Comparison of ENCODE assay signal across 16 cellular contexts in genomic region chr19:3669616-3670257, GRCh38. TPM values are rescaled to one million over a fixed set of nuclear protein-coding genes. Genes with fewer than 3 reads are reported as not detected.
DNase-seq lines count a peak whose midpoint lies in the region; ATAC-seq and TF ChIP-seq lines count a peak whose summit lies in the region.
"Had no signal": no experiment of that assay in that cellular context is flagged by ENCODE, and none has a peak within 500 bp of the region (broad histone marks: within the 10 kb centered on the region; RNA-seq: fewer than 3 reads in every experiment).

No MANE protein-coding gene starts in this region.

- H3K9me3 ChIP-seq in HUES64 (ENCODE audit: insufficient read depth, low read depth, low read length), result no peaks in the 10 kb centered on the region
- H3K9me3 ChIP-seq in duodenal mucosa (ENCODE audit: control insufficient read depth in 1 of 2, low read length in 2 of 2), result no peaks in the 10 kb centered on the region
- H3K9me3 ChIP-seq in muscle layer of colon (ENCODE audit: low read length), result no peaks in the 10 kb centered on the region

- no peaks in the 10 kb centered on the region for H3K9me3 Mint-ChIP-seq in endothelial cell (ENCODE audit: unreplicated experiment)
- H3K9me3 Mint-ChIP-seq: activated naive CD8-positive, alpha-beta T cell treated with anti-CD3 and anti-CD28 coated beads for 36 hours; CD4-positive, alpha-beta memory T cell; effector memory CD8-positive, alpha-beta T cell; naive B cell had no signal

- no peak overlapping the region for H3K27ac Mint-ChIP-seq in endothelial cell (ENCODE audit: unreplicated experiment)
- H3K27ac Mint-ChIP-seq: activated naive CD8-positive, alpha-beta T cell treated with anti-CD3 and anti-CD28 coated beads for 36 hours had no signal

- TF ChIP-seq CTCF in endothelial cell (IDR thresholded peaks at IDR 0.05; ENCODE audit: unreplicated experiment) (no peak), GM13977 (IDR thresholded peaks at IDR 0.05; ENCODE audit: extremely low read depth, insufficient read depth, missing control alignments) (no peak)

- H3K4me1 ChIP-seq in HUES64 (ENCODE audit: insufficient read depth, low read length), result peaks cover 22% of the 10 kb centered on the region; the same call in 1 of the 2 replicates
- H3K4me1 ChIP-seq in duodenal mucosa (ENCODE audit: control insufficient read depth in 1 of 2, insufficient read depth in 2 of 2, low read length in 2 of 2), result peaks cover 34 to 36% of the 10 kb centered on the region in 2 donors
- peaks cover 60% of the 10 kb centered on the region for H3K4me1 ChIP-seq in muscle layer of colon (ENCODE audit: insufficient read depth, low read length)

- peaks cover 10% of the 10 kb centered on the region for H3K27me3 Mint-ChIP-seq in endothelial cell (ENCODE audit: unreplicated experiment)
- H3K27me3 Mint-ChIP-seq: activated naive CD8-positive, alpha-beta T cell treated with anti-CD3 and anti-CD28 coated beads for 36 hours; CD4-positive, alpha-beta memory T cell; effector memory CD8-positive, alpha-beta T cell had no signal

- no peaks in the 10 kb centered on the region for H3K27me3 ChIP-seq in HUES64 (ENCODE audit: insufficient read depth, low read length)
- no peaks in the 10 kb centered on the region for H3K27me3 ChIP-seq in duodenal mucosa (ENCODE audit: control insufficient read depth in 1 of 2, insufficient read depth in 2 of 2, low read length in 2 of 2)
- H3K27me3 ChIP-seq in muscle layer of colon (ENCODE audit: control insufficient read depth in 1 of 2, insufficient read depth in 2 of 2, low read length in 2 of 2), result no peaks in the 10 kb centered on the region

- no peak for DNase-seq in substantia nigra (lab: John Stamatoyannopoulos, UW)
- no peak for DNase-seq in activated CD4-positive, alpha-beta T cell treated with anti-CD3 and anti-CD28 coated beads for 48 hours
- DNase-seq in endothelial cell (ENCODE audit: low spot score), result no peak
- DNase-seq in GM13977 (ENCODE audit: low spot score), result no peak
- DNase-seq: activated naive CD8-positive, alpha-beta T cell treated with anti-CD3 and anti-CD28 coated beads for 36 hours; effector memory CD8-positive, alpha-beta T cell; naive B cell; NCI-H1105; NCI-H446; T-helper 9 cell had no signal

- in situ Hi-C loops in GM13977 (cut with MboI; ENCODE audit: low pct_unique_long_range_greater_than_20kb, low sequenced_read_pairs, unreplicated experiment), result no loop called here

- H3K36me3 Mint-ChIP-seq in endothelial cell (ENCODE audit: low read depth, unreplicated experiment), result no peaks in the 10 kb centered on the region
- H3K36me3 Mint-ChIP-seq: naive B cell had no signal

- H3K4me3 Mint-ChIP-seq in endothelial cell (ENCODE audit: unreplicated experiment), result no peak overlapping the region
- H3K4me3 Mint-ChIP-seq: activated naive CD8-positive, alpha-beta T cell treated with anti-CD3 and anti-CD28 coated beads for 36 hours; CD4-positive, alpha-beta memory T cell had no signal

- H3K9ac ChIP-seq in HUES64 (ENCODE audit: low read depth, low read length) (0 out of 2 replicates have a peak overlapping the region, but pooled peaks have one; percentile 5), duodenal mucosa (ENCODE audit: low read depth in 1 of 2, low read length in 2 of 2) (peak overlapping the region in 1 of 2 donors; percentile 43), muscle layer of colon (ENCODE audit: low read length) (peak overlapping the region; percentile 84)

- H3K4me3 ChIP-seq in HUES64 (ENCODE audit: low read length), result no peak overlapping the region
- no peak overlapping the region for H3K4me3 ChIP-seq in duodenal mucosa (ENCODE audit: low read depth in 1 of 2, low read length in 2 of 2)
- peak overlapping the region in 1 of 2 donors; percentile 50 for H3K4me3 ChIP-seq in muscle layer of colon (ENCODE audit: low read depth in 1 of 2, low read length in 2 of 2)

- WGBS in HUES64, result 65% methylated on average over 35 of the region's 35 CpGs

- no peak for ATAC-seq in HG03097 (IDR thresholded peaks at IDR 0.05; ENCODE audit: low FRiP score, unreplicated experiment)
- ATAC-seq: effector memory CD8-positive, alpha-beta T cell had no signal

- peak overlapping the region; percentile 72 for H3K27ac ChIP-seq in HUES64 (ENCODE audit: low read depth, low read length)
- H3K27ac ChIP-seq in duodenal mucosa (ENCODE audit: low read depth, low read length), result peak overlapping the region; percentile 85
- peak overlapping the region; percentile 100 for H3K27ac ChIP-seq in muscle layer of colon (ENCODE audit: low read depth, low read length)
- peak overlapping the region; percentile 30 for H3K27ac ChIP-seq in substantia nigra (ENCODE audit: low read depth, low read length, poor library complexity, severe bottlenecking)

- H3K36me3 ChIP-seq in HUES64 (ENCODE audit: insufficient read depth, low read length) (peaks cover 8% of the 10 kb centered on the region), duodenal mucosa (ENCODE audit: control insufficient read depth in 1 of 2, insufficient read depth in 2 of 2, low read length in 2 of 2) (peaks cover 0 to 13% of the 10 kb centered on the region in 2 donors), muscle layer of colon (ENCODE audit: insufficient read depth, low read length) (peaks cover 22% of the 10 kb centered on the region)

- peaks cover 2% of the 10 kb centered on the region for H3K4me1 Mint-ChIP-seq in endothelial cell (ENCODE audit: unreplicated experiment)

RNA-seq across cellular contexts. Expression of gene PIP5K1C, which starts 30.5 kb away (rescaled TPM):
- 16.9 TPM for polyA plus RNA-seq in HUES64 (2013, experiment 1 of 2)
- 17.9 TPM for polyA plus RNA-seq in HUES64 (2013, experiment 2 of 2)
- total RNA-seq in endothelial cell (ENCODE audit: unreplicated experiment), result 65.8 TPM

RNA-seq across cellular contexts. Expression of gene TJP3, which starts 38.4 kb away (rescaled TPM):
- polyA plus RNA-seq in HUES64 (2013, experiment 1 of 2), result 5.8 TPM
- 8.7 TPM for polyA plus RNA-seq in HUES64 (2013, experiment 2 of 2)
- 3.1 TPM for total RNA-seq in endothelial cell (ENCODE audit: unreplicated experiment)
- total RNA-seq: RPMI7951 had no signal

RNA-seq across cellular contexts. Expression of gene CACTIN, which starts 43.1 kb away (rescaled TPM):
- polyA plus RNA-seq in HUES64 (2013, experiment 1 of 2), result 20.4 TPM
- polyA plus RNA-seq in HUES64 (2013, experiment 2 of 2), result 19.5 TPM
- total RNA-seq in endothelial cell (ENCODE audit: unreplicated experiment), result 31.8 TPM

Comparison
In these comparisons a context has a peak if more than half of its experiments do, and no peak if none do; other contexts are left out.
1. H3K27ac ChIP-seq: peak in every context shown above with its lines; median percentile 100 in muscle layer of colon; 85 in duodenal mucosa; 72 in HUES64; 30 in substantia nigra.